1 cellular context compared by ENCODE assay signal in the genomic region with DNA sequence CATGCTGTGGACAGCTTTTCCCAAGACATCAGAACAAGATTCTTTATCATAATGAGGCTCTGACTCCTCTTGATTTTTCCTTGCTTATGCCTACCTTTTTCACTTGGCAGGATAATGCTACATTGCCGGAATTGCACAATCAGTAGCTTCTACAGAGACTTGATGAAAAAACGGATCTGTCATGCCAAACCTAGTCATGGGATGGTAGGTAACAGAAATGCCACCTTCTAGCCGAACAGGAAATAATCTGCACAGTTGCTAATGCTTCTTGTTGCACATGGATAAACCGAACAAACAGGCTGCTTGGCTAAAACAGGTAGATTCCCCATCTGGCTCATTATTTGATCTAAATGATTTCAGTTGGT.
TF ChIP-seq lines count a peak whose summit lies in the region.

No MANE protein-coding gene starts in this region.

TF ChIP-seq in K562, 482 proteins besides CTCF, POLR2A, EP300 and RAD21:
- TF ChIP-seq THRB (CRISPR knock-in tag; conservative IDR thresholded peaks at IDR 0.05) (no peak), KLF1 (tag; IDR thresholded peaks at IDR 0.05) (no peak), ATF3 (IDR thresholded peaks at IDR 0.05) (no peak), ATF3 (CRISPR knock-in tag; conservative IDR thresholded peaks at IDR 0.05) (no peak), FOXM1 (IDR thresholded peaks at IDR 0.05; ENCODE audit: low read depth) (no peak), FOXM1 (CRISPR knock-in tag; IDR thresholded peaks at IDR 0.05; ENCODE audit: low read depth) (no peak), PREB (CRISPR knock-in tag; IDR thresholded peaks at IDR 0.05) (no peak), CEBPB (tag; IDR thresholded peaks at IDR 0.05) (peak; percentile 51), MCM2 (IDR thresholded peaks at IDR 0.05; ENCODE audit: low read depth) (no peak), CEBPG (CRISPR knock-in tag; IDR thresholded peaks at IDR 0.05) (no peak), CEBPG (tag; conservative IDR thresholded peaks at IDR 0.05 in 1 of 2, IDR thresholded peaks at IDR 0.05 in 1 of 2) (0 out of 4 replicates have a peak, but pooled peaks of 1 of the 2 experiments have one; percentile 22), GABPA (tag; conservative IDR thresholded peaks at IDR 0.05; ENCODE audit: low read depth) (no peak), SLC30A9 (CRISPR knock-in tag; IDR thresholded peaks at IDR 0.05) (no peak), ZNF41 (CRISPR knock-in tag; conservative IDR thresholded peaks at IDR 0.05) (no peak), DDX20 (tag; IDR thresholded peaks at IDR 0.05; ENCODE audit: low read depth) (no peak)
- TF ChIP-seq, protein P1, sequence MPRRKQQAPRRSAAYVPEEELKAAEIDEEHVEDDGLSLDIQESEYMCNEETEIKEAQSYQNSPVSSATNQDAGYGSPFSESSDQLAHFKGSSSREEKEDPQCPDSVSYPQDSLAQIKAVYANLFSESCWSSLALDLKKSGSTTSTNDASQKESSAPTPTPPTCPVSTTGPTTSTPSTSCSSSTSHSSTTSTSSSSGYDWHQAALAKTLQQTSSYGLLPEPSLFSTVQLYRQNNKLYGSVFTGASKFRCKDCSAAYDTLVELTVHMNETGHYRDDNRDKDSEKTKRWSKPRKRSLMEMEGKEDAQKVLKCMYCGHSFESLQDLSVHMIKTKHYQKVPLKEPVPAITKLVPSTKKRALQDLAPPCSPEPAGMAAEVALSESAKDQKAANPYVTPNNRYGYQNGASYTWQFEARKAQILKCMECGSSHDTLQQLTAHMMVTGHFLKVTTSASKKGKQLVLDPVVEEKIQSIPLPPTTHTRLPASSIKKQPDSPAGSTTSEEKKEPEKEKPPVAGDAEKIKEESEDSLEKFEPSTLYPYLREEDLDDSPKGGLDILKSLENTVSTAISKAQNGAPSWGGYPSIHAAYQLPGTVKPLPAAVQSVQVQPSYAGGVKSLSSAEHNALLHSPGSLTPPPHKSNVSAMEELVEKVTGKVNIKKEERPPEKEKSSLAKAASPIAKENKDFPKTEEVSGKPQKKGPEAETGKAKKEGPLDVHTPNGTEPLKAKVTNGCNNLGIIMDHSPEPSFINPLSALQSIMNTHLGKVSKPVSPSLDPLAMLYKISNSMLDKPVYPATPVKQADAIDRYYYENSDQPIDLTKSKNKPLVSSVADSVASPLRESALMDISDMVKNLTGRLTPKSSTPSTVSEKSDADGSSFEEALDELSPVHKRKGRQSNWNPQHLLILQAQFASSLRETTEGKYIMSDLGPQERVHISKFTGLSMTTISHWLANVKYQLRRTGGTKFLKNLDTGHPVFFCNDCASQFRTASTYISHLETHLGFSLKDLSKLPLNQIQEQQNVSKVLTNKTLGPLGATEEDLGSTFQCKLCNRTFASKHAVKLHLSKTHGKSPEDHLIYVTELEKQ (CRISPR knock-in tag; IDR thresholded peaks at IDR 0.05): no peak
- TF ChIP-seq, protein P2, sequence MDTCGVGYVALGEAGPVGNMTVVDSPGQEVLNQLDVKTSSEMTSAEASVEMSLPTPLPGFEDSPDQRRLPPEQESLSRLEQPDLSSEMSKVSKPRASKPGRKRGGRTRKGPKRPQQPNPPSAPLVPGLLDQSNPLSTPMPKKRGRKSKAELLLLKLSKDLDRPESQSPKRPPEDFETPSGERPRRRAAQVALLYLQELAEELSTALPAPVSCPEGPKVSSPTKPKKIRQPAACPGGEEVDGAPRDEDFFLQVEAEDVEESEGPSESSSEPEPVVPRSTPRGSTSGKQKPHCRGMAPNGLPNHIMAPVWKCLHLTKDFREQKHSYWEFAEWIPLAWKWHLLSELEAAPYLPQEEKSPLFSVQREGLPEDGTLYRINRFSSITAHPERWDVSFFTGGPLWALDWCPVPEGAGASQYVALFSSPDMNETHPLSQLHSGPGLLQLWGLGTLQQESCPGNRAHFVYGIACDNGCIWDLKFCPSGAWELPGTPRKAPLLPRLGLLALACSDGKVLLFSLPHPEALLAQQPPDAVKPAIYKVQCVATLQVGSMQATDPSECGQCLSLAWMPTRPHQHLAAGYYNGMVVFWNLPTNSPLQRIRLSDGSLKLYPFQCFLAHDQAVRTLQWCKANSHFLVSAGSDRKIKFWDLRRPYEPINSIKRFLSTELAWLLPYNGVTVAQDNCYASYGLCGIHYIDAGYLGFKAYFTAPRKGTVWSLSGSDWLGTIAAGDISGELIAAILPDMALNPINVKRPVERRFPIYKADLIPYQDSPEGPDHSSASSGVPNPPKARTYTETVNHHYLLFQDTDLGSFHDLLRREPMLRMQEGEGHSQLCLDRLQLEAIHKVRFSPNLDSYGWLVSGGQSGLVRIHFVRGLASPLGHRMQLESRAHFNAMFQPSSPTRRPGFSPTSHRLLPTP (IDR thresholded peaks at IDR 0.05; ENCODE audit: borderline replicate concordance, extremely low read depth, insufficient read length): no peak
